Comparison of ENCODE assay signal across 8 cellular contexts in genomic region chr4:80069837-80070788, GRCh38. TPM values are rescaled to one million over a fixed set of nuclear protein-coding genes. Genes with fewer than 3 reads are reported as not detected.
DNase-seq lines count a peak whose midpoint lies in the region; ATAC-seq and TF ChIP-seq lines count a peak whose summit lies in the region.

No MANE protein-coding gene starts in this region.

- peaks cover 37% of the 10 kb centered on the region for H3K4me1 Mint-ChIP-seq in memory B cell

- H4K20me1 ChIP-seq in BLaER1 treated with 17β-estradiol and CSF1 and Interleukin-3, amounts not matched to agents 10 nM and 100 nM = peaks cover 0 to 34% (median 0%) of the 10 kb centered on the region in 11 experiments; a peak in 5 of 22 replicates

- H3K36me3 Mint-ChIP-seq in memory B cell = peaks cover 25% of the 10 kb centered on the region

- DNase-seq in memory B cell (ENCODE audit: low spot score in 2 of 2) (no peak), cerebellum (ENCODE audit: low spot score) (no peak), NCI-H2171 (lab: John Stamatoyannopoulos, UW) (no peak), GM19238 (ENCODE audit: insufficient read length, low spot score) (no peak)

- no peaks in the 10 kb centered on the region for H3K27me3 Mint-ChIP-seq in memory B cell

- ATAC-seq in GM21619 (IDR thresholded peaks at IDR 0.05; ENCODE audit: unreplicated experiment) = peak; percentile 24
- no peak for ATAC-seq in memory B cell (ENCODE audit: low read depth)
- no peak for ATAC-seq in GM21423 (IDR thresholded peaks at IDR 0.05; ENCODE audit: unreplicated experiment)

- no peaks in the 10 kb centered on the region for H3K9me3 Mint-ChIP-seq in memory B cell

- no peaks in the 10 kb centered on the region; a peak in 1 of 22 replicates for H3K27me3 ChIP-seq in BLaER1 treated with 17β-estradiol and CSF1 and Interleukin-3, amounts not matched to agents 10 nM and 100 nM

- peaks cover 0 to 58% (median 49%) of the 10 kb centered on the region in 11 experiments; a peak in 17 of 22 replicates for H3K36me3 ChIP-seq in BLaER1 treated with 17β-estradiol and CSF1 and Interleukin-3, amounts not matched to agents 10 nM and 100 nM

- H3K27ac ChIP-seq in BLaER1 treated with 17β-estradiol and CSF1 and Interleukin-3, amounts not matched to agents 10 nM and 100 nM = peak overlapping the region in 1 of 11 experiments; percentile 94; a peak in 2 of 22 replicates

- peak overlapping the region; percentile 97 for H3K27ac Mint-ChIP-seq in memory B cell

- peak overlapping the region in 7 of 10 experiments; percentile 85 to 97 (median 94); a peak in 13 of 20 replicates for H3K4me3 ChIP-seq in BLaER1 treated with 17β-estradiol and CSF1 and Interleukin-3, amounts not matched to agents 10 nM and 100 nM
- peak overlapping the region; percentile 93 for H3K4me3 ChIP-seq in WI38 (ENCODE audit: low read depth, low read length)

- H3K4me1 ChIP-seq in BLaER1 treated with 17β-estradiol and CSF1 and Interleukin-3, amounts not matched to agents 10 nM and 100 nM = peaks cover 28 to 58% (median 34%) of the 10 kb centered on the region in 10 experiments

- no peak for TF ChIP-seq CTCF in WI38 (IDR thresholded peaks at IDR 0.05; ENCODE audit: low read depth, low read length)

- no peaks in the 10 kb centered on the region for H3K9me3 ChIP-seq in BLaER1 treated with 17β-estradiol and CSF1 and Interleukin-3, amounts not matched to agents 10 nM and 100 nM (replicated peaks in 1 of 11)

- H3K9ac ChIP-seq in BLaER1 treated with 17β-estradiol and CSF1 and Interleukin-3, amounts not matched to agents 10 nM and 100 nM = peak overlapping the region in 4 of 11 experiments; percentile 87 to 98 (median 92); a peak in 8 of 22 replicates

- H3K4me2 ChIP-seq in BLaER1 treated with 17β-estradiol and CSF1 and Interleukin-3, amounts not matched to agents 10 nM and 100 nM = peak overlapping the region; percentile 75 to 97 (median 86); a peak in 21 of 22 replicates

- peak overlapping the region; percentile 32 for H3K4me3 Mint-ChIP-seq in memory B cell

RNA-seq across cellular contexts. Expression of gene ANTXR2, which starts 2.9 kb away (rescaled TPM):
- total RNA-seq in cerebellum = 33.4 TPM
